In the genomic region with DNA sequence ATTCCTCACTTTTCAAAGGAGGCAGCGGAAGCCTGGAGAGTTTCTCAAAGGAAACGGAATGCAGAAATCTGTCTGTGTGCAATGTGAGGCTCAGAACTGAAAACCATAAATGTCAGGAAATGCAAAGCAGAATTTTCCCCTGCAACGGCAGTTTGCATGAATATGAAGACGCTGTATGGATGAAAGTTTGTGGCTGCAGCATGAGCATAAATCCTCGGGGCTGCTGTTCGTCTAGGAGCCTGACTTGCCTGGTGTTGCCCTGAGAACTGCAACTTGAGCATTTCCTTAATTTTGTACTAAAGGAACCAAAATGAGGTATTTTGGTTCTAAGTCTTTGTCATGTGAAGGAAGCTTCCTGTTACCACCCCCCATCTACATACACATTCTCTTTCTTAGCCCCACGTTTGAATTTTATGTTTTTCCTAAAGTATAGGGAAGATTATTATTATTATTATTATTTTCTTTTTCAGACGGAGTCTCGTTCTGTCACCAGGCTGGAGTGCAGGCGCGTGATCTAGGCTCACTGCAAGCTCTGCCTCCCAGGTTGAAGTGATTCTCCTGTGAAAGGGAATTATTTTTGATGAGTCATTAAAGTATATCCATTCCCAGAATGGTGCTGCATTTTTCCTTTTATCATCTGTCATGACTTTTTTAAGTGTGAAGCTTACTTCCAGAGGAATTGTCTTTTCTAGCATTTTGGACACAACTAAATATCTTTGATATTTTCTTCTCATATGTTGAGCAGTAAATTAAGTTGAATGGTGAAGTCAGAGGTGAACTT, we compare ENCODE assay signal across 1 cellular context.
TF ChIP-seq lines count a peak whose summit lies in the region.

No MANE protein-coding gene starts in this region.

TF ChIP-seq in GM23338, 12 proteins besides CTCF, POLR2A, EP300 and RAD21 (continued from another document):
- TF ChIP-seq, protein P1, sequence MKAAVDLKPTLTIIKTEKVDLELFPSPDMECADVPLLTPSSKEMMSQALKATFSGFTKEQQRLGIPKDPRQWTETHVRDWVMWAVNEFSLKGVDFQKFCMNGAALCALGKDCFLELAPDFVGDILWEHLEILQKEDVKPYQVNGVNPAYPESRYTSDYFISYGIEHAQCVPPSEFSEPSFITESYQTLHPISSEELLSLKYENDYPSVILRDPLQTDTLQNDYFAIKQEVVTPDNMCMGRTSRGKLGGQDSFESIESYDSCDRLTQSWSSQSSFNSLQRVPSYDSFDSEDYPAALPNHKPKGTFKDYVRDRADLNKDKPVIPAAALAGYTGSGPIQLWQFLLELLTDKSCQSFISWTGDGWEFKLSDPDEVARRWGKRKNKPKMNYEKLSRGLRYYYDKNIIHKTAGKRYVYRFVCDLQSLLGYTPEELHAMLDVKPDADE (IDR thresholded peaks at IDR 0.05), result no peak
- no peak for TF ChIP-seq POLR2AphosphoS5 (IDR thresholded peaks at IDR 0.05; ENCODE audit: low read depth)
- TF ChIP-seq EZH2 (IDR thresholded peaks at IDR 0.05; ENCODE audit: low read depth, unreplicated experiment), result no peak
- no peak for TF ChIP-seq ZNF331 (CRISPR knock-in tag; IDR thresholded peaks at IDR 0.05; ENCODE audit: low read depth)
